In the genomic region with DNA sequence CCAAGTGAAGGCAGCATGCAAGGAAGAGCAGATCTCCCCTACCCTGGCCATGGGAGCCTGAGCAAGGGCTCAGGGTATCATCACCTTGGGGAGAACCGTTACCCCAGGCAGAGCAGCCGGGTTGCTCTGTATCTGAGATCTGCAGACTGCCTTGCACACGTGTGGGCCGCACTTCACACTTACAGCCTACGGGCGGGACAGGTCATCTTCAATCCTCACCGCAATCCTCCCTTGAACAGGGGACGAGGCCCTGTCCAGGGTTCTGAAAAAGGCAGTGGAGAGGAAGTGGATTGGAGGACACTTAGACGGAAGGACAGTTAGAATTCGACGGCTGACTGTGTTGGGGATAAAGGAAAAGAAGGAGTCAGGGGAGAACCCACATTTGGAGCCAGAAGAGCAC, we compare ENCODE assay signal across 17 cellular contexts. TPM values are rescaled to one million over a fixed set of nuclear protein-coding genes. Genes with fewer than 3 reads are reported as not detected.
A peak's percentile ranks its signal among the peaks of the same experiment; 100 is the strongest.
DNase-seq lines count a peak whose midpoint lies in the region; ATAC-seq, FAIRE-seq and TF ChIP-seq lines count a peak whose summit lies in the region.
"Had no signal": no experiment of that assay in that cellular context is flagged by ENCODE, and none has a peak within 500 bp of the region (broad histone marks: within the 10 kb centered on the region; RNA-seq: fewer than 3 reads in every experiment).

No MANE protein-coding gene starts in this region.

- H3K36me3 Mint-ChIP-seq in stimulated activated effector memory CD8-positive, alpha-beta T cell treated with anti-CD3 and anti-CD28 coated beads, Interleukin-12 subunit alpha, Interleukin-12 subunit beta, amount 100 ng/mL, for 72 hours = no peaks in the 10 kb centered on the region

- FAIRE-seq in GM12891 (lab: Jason Lieb, UNC) = no peak

- peaks cover 3% of the 10 kb centered on the region for H3K9me3 Mint-ChIP-seq in stimulated activated effector memory CD8-positive, alpha-beta T cell treated with anti-CD3 and anti-CD28 coated beads, Interleukin-12 subunit alpha, Interleukin-12 subunit beta, amount 100 ng/mL, for 72 hours

- H3K27ac Mint-ChIP-seq in stimulated activated effector memory CD8-positive, alpha-beta T cell treated with anti-CD3 and anti-CD28 coated beads, Interleukin-12 subunit alpha, Interleukin-12 subunit beta, amount 100 ng/mL, for 72 hours = no peak overlapping the region

- DNase-seq in HK-2 (ENCODE audit: unreplicated experiment) = peak; percentile 23
- DNase-seq in RPMI7951 (ENCODE audit: low read depth) = peak; percentile 28
- peak; percentile 72 for DNase-seq in iPS-NIHi11 (ENCODE audit: low spot score)
- DNase-seq in stimulated activated effector memory CD8-positive, alpha-beta T cell treated with anti-CD3 and anti-CD28 coated beads, Interleukin-12 subunit alpha, Interleukin-12 subunit beta, amount 100 ng/mL, for 72 hours (ENCODE audit: low spot score in 2 of 2) = no peak
- no peak for DNase-seq in GM12891 (ENCODE audit: insufficient read length, low spot score)
- DNase-seq: activated CD4-positive, alpha-beta T cell treated with anti-CD3 and anti-CD28 coated beads, Interleukin-2, amount 50 U/mL, for 48 hours; activated naive CD4-positive, alpha-beta T cell treated with anti-CD3 and anti-CD28 coated beads, Interleukin-2, amount 50 U/mL, for 16 hours; activated T-cell treated with anti-CD3 and anti-CD28 coated beads, Interleukin-2, amount 50 U/mL, for 1 hour; hypothalamus; left ventricle myocardium superior; NCI-H187 treated with DMSO at 0.1 percent for 48 hours; stimulated activated CD4-positive, alpha-beta T cell treated with anti-CD3 and anti-CD28 coated beads, Interleukin-4, amount 100 ng/mL, for 24 hours; thyroid gland had no signal

- ATAC-seq in stimulated activated effector memory CD8-positive, alpha-beta T cell treated with anti-CD3 and anti-CD28 coated beads, Interleukin-12 subunit alpha, Interleukin-12 subunit beta, amount 100 ng/mL, for 72 hours = peak; percentile 47
- ATAC-seq in GM18868 (IDR thresholded peaks at IDR 0.05; ENCODE audit: unreplicated experiment) (no peak), HG02973 (IDR thresholded peaks at IDR 0.05; ENCODE audit: unreplicated experiment) (no peak)
- ATAC-seq: left ventricle myocardium superior had no signal

- no peak for TF ChIP-seq POLR2A in GM12891 (IDR thresholded peaks at IDR 0.05; ENCODE audit: low read depth, low read length)

- no peaks in the 10 kb centered on the region for H3K4me1 Mint-ChIP-seq in stimulated activated effector memory CD8-positive, alpha-beta T cell treated with anti-CD3 and anti-CD28 coated beads, Interleukin-12 subunit alpha, Interleukin-12 subunit beta, amount 100 ng/mL, for 72 hours

- no peak overlapping the region for H3K4me3 Mint-ChIP-seq in stimulated activated effector memory CD8-positive, alpha-beta T cell treated with anti-CD3 and anti-CD28 coated beads, Interleukin-12 subunit alpha, Interleukin-12 subunit beta, amount 100 ng/mL, for 72 hours

TF ChIP-seq in GM12891, 5 proteins besides CTCF, POLR2A, EP300 and RAD21:
- no peak for TF ChIP-seq POU2F2 (IDR thresholded peaks at IDR 0.05; ENCODE audit: low read depth, low read length)
- no peak for TF ChIP-seq SPI1 (IDR thresholded peaks at IDR 0.05; ENCODE audit: low read depth, low read length)
- TF ChIP-seq TAF1 (IDR thresholded peaks at IDR 0.05; ENCODE audit: low read depth, low read length) = no peak
- TF ChIP-seq PAX5 (IDR thresholded peaks at IDR 0.05; ENCODE audit: insufficient read depth, low read length, severe bottlenecking) = no peak

RNA-seq across cellular contexts. Expression of gene NPS, which starts 51.4 kb away (rescaled TPM):
- not detected in 2 replicates for total RNA-seq in RPMI7951 (2014; rRNA removed; shearing (Covaris generic))
- polyA plus RNA-seq in GM12891 (2012; ENCODE audit: low read depth, missing spikeins) = not detected
- total RNA-seq: fibroblast of villous mesenchyme, left ventricle myocardium superior, skeletal muscle tissue, thyroid gland had no signal

Comparison
In these comparisons a context has a peak if more than half of its experiments do, and no peak if none do; other contexts are left out.
1. DNase-seq: peak in HK-2 (single experiment), RPMI7951 (single experiment) and iPS-NIHi11 (single experiment); none in stimulated activated effector memory CD8-positive, alpha-beta T cell treated with anti-CD3 and anti-CD28 coated beads, Interleukin-12 subunit alpha, Interleukin-12 subunit beta, amount 100 ng/mL, for 72 hours (0 of 2) and GM12891 (single experiment).